8 cellular contexts compared by ENCODE assay signal in genomic region chr1:87330201-87330953, GRCh38. TPM values are rescaled to one million over a fixed set of nuclear protein-coding genes. Genes with fewer than 3 reads are reported as not detected.
DNase-seq lines count a peak whose midpoint lies in the region; ATAC-seq, FAIRE-seq and TF ChIP-seq lines count a peak whose summit lies in the region.

No MANE protein-coding gene starts in this region.

- peak overlapping the region; percentile 47 for H2AFZ ChIP-seq in GM23248

- no peaks in the 10 kb centered on the region for H4K20me1 ChIP-seq in GM23248 (ENCODE audit: insufficient read depth)

- intact Hi-C loops in thyroid gland (cut with DNase I), result loop anchor here (5.0 to 10.0 kb wide), 3 partner anchors 134 to 624 kb away; no protein-coding TSS in a partner anchor

- H3K79me2 ChIP-seq in GM23248 (ENCODE audit: insufficient read depth), result peaks cover 57% of the 10 kb centered on the region

- TF ChIP-seq CTCF in BE2C (IDR thresholded peaks at IDR 0.05; ENCODE audit: low read depth, low read length) (no peak), lung (IDR thresholded peaks at IDR 0.05; ENCODE audit: control extremely low read depth, extremely low read depth) (no peak), thyroid gland (IDR thresholded peaks at IDR 0.05) (no peak), D721Med (IDR thresholded peaks at IDR 0.05; ENCODE audit: insufficient read depth, missing control alignments) (no peak)

- 0% methylated on average over 19 of the region's 19 CpGs for WGBS in GM23248 (ENCODE audit: low coverage in 1 of 2, low lambda C conversion rate in 2 of 2, missing lambda C conversion rate in 2 of 2), 2 experiments
- 1% methylated on average over 19 of the region's 19 CpGs for WGBS in lung, 2 donors
- 1% methylated on average over 19 of the region's 19 CpGs for WGBS in thyroid gland, 2 donors

- H3K4me3 ChIP-seq in BE2C (ENCODE audit: low read depth, low read length), result peak overlapping the region; percentile 77
- H3K4me3 ChIP-seq in GM23248, result peak overlapping the region; percentile 94
- H3K4me3 ChIP-seq in lung, result peak overlapping the region; percentile 11
- peak overlapping the region; percentile 0 to 98 (median 63) for H3K4me3 ChIP-seq in thyroid gland (replicated peaks in 1 of 3)

- in situ Hi-C loops in GM23248 (cut with MboI), result loop anchor here (25.0 kb wide), 2 partner anchors 632 to 732 kb away; no protein-coding TSS in a partner anchor

- TF ChIP-seq POLR2A in thyroid gland (IDR thresholded peaks at IDR 0.05), result peak in 1 of 2 donors; percentile 24

- H3K4me2 ChIP-seq in GM23248 (ENCODE audit: unreplicated experiment), result peak overlapping the region; percentile 99

- H3K27me3 ChIP-seq in BE2C (no peaks in the 10 kb centered on the region), GM23248 (replicated peaks; ENCODE audit: insufficient read depth) (no peaks in the 10 kb centered on the region), lung (ENCODE audit: control insufficient read depth, insufficient read depth) (no peaks in the 10 kb centered on the region), thyroid gland (no peaks in the 10 kb centered on the region)

- H3K4me1 ChIP-seq in BE2C, result peaks cover 4% of the 10 kb centered on the region; the same call in 1 of the 2 replicates
- H3K4me1 ChIP-seq in GM23248 (ENCODE audit: insufficient read depth), result peaks cover 30% of the 10 kb centered on the region
- peaks cover 8 to 9% of the 10 kb centered on the region in 2 donors for H3K4me1 ChIP-seq in lung (ENCODE audit: control insufficient read depth in 2 of 2, insufficient read depth in 2 of 2, low read length in 2 of 2)
- peaks cover 19 to 27% of the 10 kb centered on the region in 2 donors for H3K4me1 ChIP-seq in thyroid gland

- no peaks in the 10 kb centered on the region for H3K36me3 ChIP-seq in BE2C
- 0 out of 2 replicates have a peak, but pooled peaks cover 7% of the 10 kb centered on the region for H3K36me3 ChIP-seq in GM23248 (ENCODE audit: low read depth)
- H3K36me3 ChIP-seq in lung (ENCODE audit: control insufficient read depth in 2 of 2, insufficient read depth in 2 of 2, low read length in 2 of 2), result no peaks in the 10 kb centered on the region
- H3K36me3 ChIP-seq in thyroid gland, result no peaks in the 10 kb centered on the region

- DNase-seq in BE2C, result no peak
- DNase-seq in GM23248, result peak; percentile 61
- DNase-seq in SK-N-DZ (ENCODE audit: low spot score), result peak; percentile 50
- peak; percentile 60 for DNase-seq in ecto neural progenitor cell (ENCODE audit: low spot score)
- peak; percentile 34 for DNase-seq in lung (ENCODE audit: low spot score)
- DNase-seq in thyroid gland, result peak; percentile 42 to 50
- DNase-seq in D721Med (ENCODE audit: insufficient read length, low spot score), result no peak

- H3K27ac ChIP-seq in GM23248 (peak overlapping the region; percentile 96), lung (ENCODE audit: low read depth in 1 of 2, low read length in 1 of 2) (peak overlapping the region; percentile 85 to 98), thyroid gland (peak overlapping the region; percentile 90 to 98 (median 98))

- no peaks in the 10 kb centered on the region for H3K9me2 ChIP-seq in GM23248 (ENCODE audit: insufficient read depth)

- H3F3A ChIP-seq in GM23248 (ENCODE audit: insufficient read depth), result peaks cover 18% of the 10 kb centered on the region

- H3K9me3 ChIP-seq in BE2C (no peaks in the 10 kb centered on the region), GM23248 (ENCODE audit: low read depth) (no peaks in the 10 kb centered on the region), lung (ENCODE audit: control insufficient read depth in 2 of 2, insufficient read depth in 1 of 2, low read length in 1 of 2) (no peaks in the 10 kb centered on the region), thyroid gland (no peaks in the 10 kb centered on the region)

- no peak for FAIRE-seq in D721Med (lab: Jason Lieb, UNC)

- ATAC-seq in lung (ENCODE audit: insufficient read depth, low FRiP score), result no peak
- no peak for ATAC-seq in HG03354 (IDR thresholded peaks at IDR 0.05; ENCODE audit: poor library complexity, severe bottlenecking, unreplicated experiment)

- peak overlapping the region; percentile 98 for H3K9ac ChIP-seq in GM23248

RNA-seq across cellular contexts. Expression of gene LMO4, which starts 1.7 kb away (rescaled TPM):
- 42.9 TPM for polyA plus RNA-seq in BE2C (2012; ENCODE audit: insufficient read depth, insufficient read length, low read depth)
- 93.2 and 103 TPM in 2 replicates for total RNA-seq in GM23248 (2014; rRNA removed; shearing (Covaris generic))
- polyA plus RNA-seq in GM23248 (2016; fragmentation: Nextera tagmentation; extraction: Ambion mirVana) (22.6 and 23.8 TPM in 2 replicates), lung (10 to 100 TPM; 35.7 to 41.9 TPM)
- polyA plus RNA-seq in SK-N-DZ (2014; cell fraction: cytosol; rRNA removed), result 85.6 and 102 TPM in 2 replicates
- polyA plus RNA-seq in SK-N-DZ (2014; cell fraction: nucleus; rRNA removed), result 61.2 and 68.9 TPM in 2 replicates
- total RNA-seq in lung (10 to 100 TPM; 67.4 to 96.4 TPM), thyroid gland (10 to 100 TPM; 53.3 to 71.1 (median 60.3) TPM)

Comparison
In these comparisons a context has a peak if more than half of its experiments do, and no peak if none do; other contexts are left out.
1. DNase-seq: peak in GM23248 (single experiment), SK-N-DZ (single experiment), ecto neural progenitor cell (single experiment), lung (single experiment) and thyroid gland (2 of 2); none in BE2C (single experiment) and D721Med (single experiment).
2. H3K4me3 ChIP-seq: peak in every context shown above with its lines; median percentile 94 in GM23248; 77 in BE2C; 63 in thyroid gland; 11 in lung.
3. Peak in every context shown above with its lines, with median percentiles within 50 percentile points of each other: H3K27ac ChIP-seq.